In the genomic region with DNA sequence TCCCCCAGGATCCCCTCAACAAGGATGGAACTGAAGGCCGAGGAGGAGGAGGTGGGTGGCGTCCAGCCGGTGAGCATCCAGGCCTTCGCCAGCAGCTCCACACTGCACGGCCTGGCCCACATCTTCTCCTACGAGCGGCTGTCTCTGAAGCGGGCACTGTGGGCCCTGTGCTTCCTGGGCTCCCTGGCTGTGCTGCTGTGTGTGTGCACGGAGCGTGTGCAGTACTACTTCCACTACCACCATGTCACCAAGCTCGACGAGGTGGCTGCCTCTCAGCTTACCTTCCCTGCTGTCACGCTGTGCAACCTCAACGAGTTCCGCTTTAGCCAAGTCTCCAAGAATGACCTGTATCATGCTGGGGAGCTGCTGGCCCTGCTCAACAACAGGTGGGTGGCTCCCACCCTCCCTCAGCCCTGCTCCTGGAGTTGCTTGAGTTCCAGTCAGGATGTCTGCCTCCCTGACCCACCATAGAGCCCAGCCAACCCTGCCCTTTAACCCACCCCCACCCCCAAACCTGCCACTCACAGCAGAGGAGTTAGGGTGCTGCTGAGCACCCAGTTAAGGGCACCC, we compare ENCODE assay signal across 2 cellular contexts.
TF ChIP-seq lines count a peak whose summit lies in the region.

No MANE protein-coding gene starts in this region.

TF ChIP-seq in HCT116, 20 proteins besides CTCF, POLR2A, EP300 and RAD21:
- TF ChIP-seq SRF (IDR thresholded peaks at IDR 0.05; ENCODE audit: low read depth) (no peak), TCF7L2 (IDR thresholded peaks at IDR 0.05; ENCODE audit: borderline replicate concordance, extremely low read depth, insufficient read depth, insufficient read length) (no peak), CBX3 (IDR thresholded peaks at IDR 0.05; ENCODE audit: low read depth) (no peak), EGR1 (IDR thresholded peaks at IDR 0.05; ENCODE audit: low read depth) (no peak), JUND (IDR thresholded peaks at IDR 0.05) (no peak)
- TF ChIP-seq, protein P1, sequence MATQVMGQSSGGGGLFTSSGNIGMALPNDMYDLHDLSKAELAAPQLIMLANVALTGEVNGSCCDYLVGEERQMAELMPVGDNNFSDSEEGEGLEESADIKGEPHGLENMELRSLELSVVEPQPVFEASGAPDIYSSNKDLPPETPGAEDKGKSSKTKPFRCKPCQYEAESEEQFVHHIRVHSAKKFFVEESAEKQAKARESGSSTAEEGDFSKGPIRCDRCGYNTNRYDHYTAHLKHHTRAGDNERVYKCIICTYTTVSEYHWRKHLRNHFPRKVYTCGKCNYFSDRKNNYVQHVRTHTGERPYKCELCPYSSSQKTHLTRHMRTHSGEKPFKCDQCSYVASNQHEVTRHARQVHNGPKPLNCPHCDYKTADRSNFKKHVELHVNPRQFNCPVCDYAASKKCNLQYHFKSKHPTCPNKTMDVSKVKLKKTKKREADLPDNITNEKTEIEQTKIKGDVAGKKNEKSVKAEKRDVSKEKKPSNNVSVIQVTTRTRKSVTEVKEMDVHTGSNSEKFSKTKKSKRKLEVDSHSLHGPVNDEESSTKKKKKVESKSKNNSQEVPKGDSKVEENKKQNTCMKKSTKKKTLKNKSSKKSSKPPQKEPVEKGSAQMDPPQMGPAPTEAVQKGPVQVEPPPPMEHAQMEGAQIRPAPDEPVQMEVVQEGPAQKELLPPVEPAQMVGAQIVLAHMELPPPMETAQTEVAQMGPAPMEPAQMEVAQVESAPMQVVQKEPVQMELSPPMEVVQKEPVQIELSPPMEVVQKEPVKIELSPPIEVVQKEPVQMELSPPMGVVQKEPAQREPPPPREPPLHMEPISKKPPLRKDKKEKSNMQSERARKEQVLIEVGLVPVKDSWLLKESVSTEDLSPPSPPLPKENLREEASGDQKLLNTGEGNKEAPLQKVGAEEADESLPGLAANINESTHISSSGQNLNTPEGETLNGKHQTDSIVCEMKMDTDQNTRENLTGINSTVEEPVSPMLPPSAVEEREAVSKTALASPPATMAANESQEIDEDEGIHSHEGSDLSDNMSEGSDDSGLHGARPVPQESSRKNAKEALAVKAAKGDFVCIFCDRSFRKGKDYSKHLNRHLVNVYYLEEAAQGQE (IDR thresholded peaks at IDR 0.05; ENCODE audit: low read depth): no peak

TF ChIP-seq in neural cell, 6 proteins besides CTCF, POLR2A, EP300 and RAD21:
- TF ChIP-seq SMC3 (conservative IDR thresholded peaks at IDR 0.05; ENCODE audit: poor library complexity): no peak
- TF ChIP-seq, protein P1 (IDR thresholded peaks at IDR 0.05; ENCODE audit: borderline replicate concordance): no peak
- TF ChIP-seq EZH2 (IDR thresholded peaks at IDR 0.05; ENCODE audit: borderline replicate concordance, insufficient read depth, low read length, poor library complexity, severe bottlenecking): no peak
- no peak for TF ChIP-seq POLR2AphosphoS5 (IDR thresholded peaks at IDR 0.05)
- no peak for TF ChIP-seq TAF1 (IDR thresholded peaks at IDR 0.05; ENCODE audit: low read depth)
- no peak for TF ChIP-seq MXI1 (conservative IDR thresholded peaks at IDR 0.05; ENCODE audit: poor library complexity, severe bottlenecking)
TF ChIP-seq in neural cell: peak in this region for 0.
